ENCODE assay signal across 10 cellular contexts in genomic region chr20:52179331-52180166, GRCh38. TPM values are rescaled to one million over a fixed set of nuclear protein-coding genes. Genes with fewer than 3 reads are reported as not detected.
DNase-seq lines count a peak whose midpoint lies in the region; ATAC-seq and TF ChIP-seq lines count a peak whose summit lies in the region.
"Had no signal": no experiment of that assay in that cellular context is flagged by ENCODE, and none has a peak within 500 bp of the region (broad histone marks: within the 10 kb centered on the region; RNA-seq: fewer than 3 reads in every experiment).

No MANE protein-coding gene starts in this region.

- no peaks in the 10 kb centered on the region for H3F3A ChIP-seq in smooth muscle cell (ENCODE audit: low read depth)

- H4K20me1 ChIP-seq in smooth muscle cell (ENCODE audit: low read depth) = peaks cover 15% of the 10 kb centered on the region

- H3K4me2 ChIP-seq in smooth muscle cell = no peak overlapping the region

- H3K79me2 ChIP-seq in smooth muscle cell (ENCODE audit: low read depth) = no peaks in the 10 kb centered on the region

- peaks cover 0 to 27% (median 0%) of the 10 kb centered on the region in 3 experiments for H3K36me3 ChIP-seq in naive thymus-derived CD4-positive, alpha-beta T cell (ENCODE audit: control insufficient read depth in 2 of 3, insufficient read depth in 3 of 3, low read length in 3 of 3)
- H3K36me3 ChIP-seq in smooth muscle cell (ENCODE audit: low read depth) = no peaks in the 10 kb centered on the region

- H2AFZ ChIP-seq in smooth muscle cell (ENCODE audit: low read depth) = no peak overlapping the region

- H3K27ac ChIP-seq in naive thymus-derived CD4-positive, alpha-beta T cell (ENCODE audit: low read depth, low read length) = no peak overlapping the region
- no peak overlapping the region for H3K27ac ChIP-seq in smooth muscle cell (ENCODE audit: low read depth)

- H3K27ac Mint-ChIP-seq in activated naive CD8-positive, alpha-beta T cell treated with anti-CD3 and anti-CD28 coated beads for 36 hours = peak overlapping the region; percentile 87
- no peak overlapping the region for H3K27ac Mint-ChIP-seq in naive thymus-derived CD4-positive, alpha-beta T cell

- peak overlapping the region; percentile 25 for H3K4me3 Mint-ChIP-seq in activated naive CD8-positive, alpha-beta T cell treated with anti-CD3 and anti-CD28 coated beads for 36 hours
- no peak overlapping the region for H3K4me3 Mint-ChIP-seq in naive thymus-derived CD4-positive, alpha-beta T cell

- no peak overlapping the region for H3K4me3 ChIP-seq in naive thymus-derived CD4-positive, alpha-beta T cell (ENCODE audit: low read length)
- H3K4me3 ChIP-seq in smooth muscle cell = no peak overlapping the region

- H3K36me3 Mint-ChIP-seq in activated naive CD8-positive, alpha-beta T cell treated with anti-CD3 and anti-CD28 coated beads for 36 hours = peaks cover 36% of the 10 kb centered on the region
- H3K36me3 Mint-ChIP-seq in naive thymus-derived CD4-positive, alpha-beta T cell = peaks cover 5 to 42% (median 38%) of the 10 kb centered on the region in 5 donors

- intact Hi-C loops in naive thymus-derived CD4-positive, alpha-beta T cell (cut with micrococcal nuclease) = no loop called here

- CTCF ChIA-PET in naive thymus-derived CD4-positive, alpha-beta T cell (lab: Charles Lee) = no interaction called here

- H3K4me1 ChIP-seq in naive thymus-derived CD4-positive, alpha-beta T cell (ENCODE audit: control insufficient read depth in 2 of 2, insufficient read depth in 2 of 2, low read length in 2 of 2) = no peaks in the 10 kb centered on the region
- no peaks in the 10 kb centered on the region for H3K4me1 ChIP-seq in smooth muscle cell (ENCODE audit: low read depth)

- no peak overlapping the region for H3K9ac ChIP-seq in smooth muscle cell (ENCODE audit: low read depth)

- peaks cover 2% of the 10 kb centered on the region for H3K9me3 Mint-ChIP-seq in activated naive CD8-positive, alpha-beta T cell treated with anti-CD3 and anti-CD28 coated beads for 36 hours
- no peaks in the 10 kb centered on the region for H3K9me3 Mint-ChIP-seq in naive thymus-derived CD4-positive, alpha-beta T cell

- POLR2A ChIA-PET in naive thymus-derived CD4-positive, alpha-beta T cell (lab: Charles Lee) = interaction anchor here (1.3 kb wide), 1 partner anchor 12 kb away, joined by 3 read pairs; no protein-coding TSS in a partner anchor

- no peak for TF ChIP-seq CTCF in smooth muscle cell (IDR thresholded peaks at IDR 0.05; ENCODE audit: borderline replicate concordance, insufficient read depth, poor library complexity, severe bottlenecking)

- H3K27me3 ChIP-seq in naive thymus-derived CD4-positive, alpha-beta T cell (ENCODE audit: control insufficient read depth in 2 of 2, insufficient read depth in 2 of 2, low read length in 2 of 2) = no peaks in the 10 kb centered on the region
- no peaks in the 10 kb centered on the region for H3K27me3 ChIP-seq in smooth muscle cell (ENCODE audit: low read depth)

- WGBS in smooth muscle cell (ENCODE audit: low lambda C conversion rate) = 48% methylated on average over 4 of the region's 4 CpGs

- ATAC-seq in GM18519 (IDR thresholded peaks at IDR 0.05; ENCODE audit: low FRiP score, unreplicated experiment) (peak; percentile 76), GM19468 (IDR thresholded peaks at IDR 0.05; ENCODE audit: extremely low read depth, unreplicated experiment) (peak; percentile 43), HG03097 (IDR thresholded peaks at IDR 0.05; ENCODE audit: low FRiP score, unreplicated experiment) (peak; percentile 87)
- no peak for ATAC-seq in naive thymus-derived CD4-positive, alpha-beta T cell

- H3K27me3 Mint-ChIP-seq in activated naive CD8-positive, alpha-beta T cell treated with anti-CD3 and anti-CD28 coated beads for 36 hours = no peaks in the 10 kb centered on the region
- no peaks in the 10 kb centered on the region for H3K27me3 Mint-ChIP-seq in naive thymus-derived CD4-positive, alpha-beta T cell

- DNase-seq in activated naive CD8-positive, alpha-beta T cell treated with anti-CD3 and anti-CD28 coated beads for 36 hours = peak; percentile 25
- DNase-seq in naive thymus-derived CD4-positive, alpha-beta T cell = no peak
- no peak for DNase-seq in hepatic stellate cell (ENCODE audit: low spot score)
- DNase-seq in smooth muscle cell (lab: John Stamatoyannopoulos, UW; ENCODE audit: unreplicated experiment) = no peak
- no peak for DNase-seq in NCI-H2029 (lab: John Stamatoyannopoulos, UW)
- DNase-seq: anterior cingulate cortex, foreskin fibroblast had no signal

- H3K4me1 Mint-ChIP-seq in activated naive CD8-positive, alpha-beta T cell treated with anti-CD3 and anti-CD28 coated beads for 36 hours = peaks cover 24% of the 10 kb centered on the region
- peaks cover 0 to 12% (median 4%) of the 10 kb centered on the region in 7 donors for H3K4me1 Mint-ChIP-seq in naive thymus-derived CD4-positive, alpha-beta T cell

- no peaks in the 10 kb centered on the region for H3K9me3 ChIP-seq in naive thymus-derived CD4-positive, alpha-beta T cell (ENCODE audit: control insufficient read depth in 2 of 3, low read length in 3 of 3)
- no peaks in the 10 kb centered on the region for H3K9me3 ChIP-seq in smooth muscle cell (replicated peaks; ENCODE audit: low read depth)

RNA-seq across cellular contexts. Expression of gene ZFP64, which starts 12.0 kb away (rescaled TPM):
- total RNA-seq in activated naive CD8-positive, alpha-beta T cell treated with anti-CD3 and anti-CD28 coated beads for 36 hours = 10 to 100 TPM; 13.1 to 13.5 TPM
- 10 to 100 TPM in 4 of 5 experiments, 1 to 10 TPM in 1; 8.0 to 14.6 (median 11.6) TPM for total RNA-seq in naive thymus-derived CD4-positive, alpha-beta T cell
- 10 to 100 TPM in 1 of 2 donors, 1 to 10 TPM in 1; 8.2 to 12.8 TPM for polyA plus RNA-seq in naive thymus-derived CD4-positive, alpha-beta T cell
- total RNA-seq in smooth muscle cell = 8.6 and 14.6 TPM in 2 replicates
- polyA plus RNA-seq in smooth muscle cell = 17.0 and 19.8 TPM in 2 replicates
